8 cellular contexts compared by ENCODE assay signal in the genomic region with DNA sequence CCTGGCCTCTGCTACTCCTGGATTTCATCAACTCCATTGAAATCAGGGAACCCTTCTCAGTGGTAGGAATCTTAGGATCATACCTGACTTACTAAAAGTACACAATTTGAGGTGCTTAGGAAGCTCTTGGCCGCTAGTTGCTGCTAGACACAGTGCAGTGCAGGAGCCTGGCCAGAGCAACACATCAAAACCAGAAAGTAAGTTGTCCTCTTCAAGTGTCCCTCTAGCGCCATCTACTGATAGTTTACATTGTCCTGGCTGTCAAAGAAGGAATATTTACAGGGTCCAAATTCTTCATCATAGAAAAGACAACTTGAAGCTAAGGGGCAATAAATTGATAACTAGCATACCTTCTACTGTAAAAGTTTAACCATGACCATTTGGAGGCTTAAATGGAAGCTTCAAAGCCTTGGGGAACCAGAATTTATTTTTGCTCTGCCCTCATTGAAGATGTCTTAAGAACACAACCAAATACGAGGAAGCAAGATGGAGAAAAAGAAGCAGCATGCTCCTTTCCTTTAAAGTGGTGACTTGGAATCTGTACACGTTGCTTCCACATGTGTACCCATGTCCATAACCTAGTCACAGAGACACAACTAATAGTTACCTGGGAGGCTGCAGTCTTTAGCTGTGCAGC.
A peak's percentile ranks its signal among the peaks of the same experiment; 100 is the strongest.
DNase-seq lines count a peak whose midpoint lies in the region; ATAC-seq and TF ChIP-seq lines count a peak whose summit lies in the region.

No MANE protein-coding gene starts in this region.

- H3K9me3 ChIP-seq in RWPE2 (ENCODE audit: severe bottlenecking): no peaks in the 10 kb centered on the region

- peak; percentile 20 for TF ChIP-seq CTCF in AG04449 (IDR thresholded peaks at IDR 0.05; ENCODE audit: insufficient read depth, low read length, missing control alignments)
- peak; percentile 86 for TF ChIP-seq CTCF in RWPE2 (IDR thresholded peaks at IDR 0.05; ENCODE audit: poor library complexity, severe bottlenecking)
- peak; percentile 92 for TF ChIP-seq CTCF in epithelial cell of proximal tubule (conservative IDR thresholded peaks at IDR 0.05; ENCODE audit: low read depth, low read length)

- no peak overlapping the region for H3K27ac ChIP-seq in RWPE2 (ENCODE audit: poor library complexity, severe bottlenecking)

- no peaks in the 10 kb centered on the region for H3K4me1 ChIP-seq in RWPE2 (ENCODE audit: insufficient read depth, poor library complexity, severe bottlenecking)

- CTCF ChIA-PET in AG04449 (lab: Yijun Ruan, JAX): interaction anchor here (0.9 to 1.6 kb wide), 5 partner anchors 9 to 959 kb away, joined by 3 to 6 read pairs (median 5); no protein-coding TSS in a partner anchor

- no peaks in the 10 kb centered on the region for H3K27me3 ChIP-seq in RWPE2 (ENCODE audit: insufficient read depth, poor library complexity, severe bottlenecking)

- POLR2A ChIA-PET in AG04449 (lab: Yijun Ruan, JAX): no interaction called here

- DNase-seq in AG04449 (ENCODE audit: low read depth, low spot score): no peak
- DNase-seq in NAMALWA (ENCODE audit: low spot score): peak; percentile 94
- peak; percentile 55 for DNase-seq in RWPE2 (ENCODE audit: low spot score)
- DNase-seq in epithelial cell of proximal tubule (ENCODE audit: low read depth): peak; percentile 50
- DNase-seq in myocyte (ENCODE audit: low read depth): peak; percentile 1
- DNase-seq in activated CD4-positive, CD25-positive, alpha-beta regulatory T cell (lab: John Stamatoyannopoulos, UW): no peak

- H3K4me3 ChIP-seq in AG04449 (ENCODE audit: low read depth, low read length) (no peak overlapping the region), RWPE2 (ENCODE audit: severe bottlenecking) (no peak overlapping the region), epithelial cell of proximal tubule (ENCODE audit: low read depth, low read length) (no peak overlapping the region)

- ATAC-seq in GM18502 (IDR thresholded peaks at IDR 0.05; ENCODE audit: poor library complexity, unreplicated experiment): peak; percentile 99
- peak; percentile 95 for ATAC-seq in HG02763 (IDR thresholded peaks at IDR 0.05; ENCODE audit: unreplicated experiment)
- ATAC-seq in RWPE2 (ENCODE audit: low read depth): peak; percentile 95

- H3K36me3 ChIP-seq in RWPE2 (ENCODE audit: low read depth): no peaks in the 10 kb centered on the region

Comparison
In these comparisons a context has a peak if more than half of its experiments do, and no peak if none do; other contexts are left out.
1. DNase-seq: peak in NAMALWA (single experiment), RWPE2 (single experiment), epithelial cell of proximal tubule (single experiment) and myocyte (single experiment); none in AG04449 (single experiment) and activated CD4-positive, CD25-positive, alpha-beta regulatory T cell (0 of 4).
2. CTCF ChIP-seq: peak in every context shown above with its lines; median percentile 92 in epithelial cell of proximal tubule; 86 in RWPE2; 20 in AG04449.
3. Peak in every context shown above with its lines, with median percentiles within 50 percentile points of each other: ATAC-seq.